Comparison of ENCODE assay signal across 10 cellular contexts in the genomic region with DNA sequence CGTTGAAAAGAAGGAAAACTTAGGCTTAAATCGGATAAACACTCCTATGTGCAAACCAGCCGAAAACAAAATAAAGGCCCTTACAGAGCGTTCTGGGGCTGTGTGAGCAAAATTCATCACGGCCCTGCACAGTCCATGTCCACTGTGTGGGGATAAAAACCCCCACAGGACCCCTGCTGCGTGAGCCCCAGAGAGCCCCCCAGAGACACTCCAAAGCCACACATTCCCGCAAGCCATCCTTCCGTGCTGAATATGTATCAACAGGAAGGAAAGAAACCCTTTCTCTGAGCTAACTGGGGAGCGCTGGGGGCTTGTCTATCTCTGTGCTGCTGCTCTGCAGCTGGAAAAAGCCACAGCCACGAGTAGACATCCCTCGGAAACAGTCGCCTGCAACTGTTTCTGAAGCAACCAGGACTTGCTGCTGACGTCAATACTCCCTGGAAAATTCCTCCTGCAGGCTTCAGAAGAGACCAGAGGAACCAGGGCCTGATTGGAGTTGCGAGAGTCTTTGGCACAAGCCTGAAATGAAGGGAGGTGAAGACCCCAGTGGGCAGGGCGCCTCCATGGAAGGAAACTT.
DNase-seq lines count a peak whose midpoint lies in the region; ATAC-seq lines count a peak whose summit lies in the region.
"Had no signal": no experiment of that assay in that cellular context is flagged by ENCODE, and none has a peak within 500 bp of the region (broad histone marks: within the 10 kb centered on the region; RNA-seq: fewer than 3 reads in every experiment).

No MANE protein-coding gene starts in this region.

- no peaks in the 10 kb centered on the region for H3K27me3 Mint-ChIP-seq in activated naive CD4-positive, alpha-beta T cell treated with anti-CD3 and anti-CD28 coated beads, Interleukin-2, amount 50 U/mL, for 24 hours
- H3K27me3 Mint-ChIP-seq in activated T-helper 17 cell treated with anti-CD3 and anti-CD28 coated beads, Interleukin-2, amount 50 U/mL, for 72 hours: no peaks in the 10 kb centered on the region
- no peaks in the 10 kb centered on the region for H3K27me3 Mint-ChIP-seq in stimulated activated memory B cell treated with anti-CD40 and anti-IgM and Interleukin-4, amounts not matched to agents 10 μg/mL and 1 μg/mL and 100 μg/mL, for 72 hours

- H3K4me1 Mint-ChIP-seq in activated naive CD4-positive, alpha-beta T cell treated with anti-CD3 and anti-CD28 coated beads, Interleukin-2, amount 50 U/mL, for 24 hours: peaks cover 67% of the 10 kb centered on the region
- peaks cover 24% of the 10 kb centered on the region for H3K4me1 Mint-ChIP-seq in activated T-helper 17 cell treated with anti-CD3 and anti-CD28 coated beads, Interleukin-2, amount 50 U/mL, for 72 hours
- H3K4me1 Mint-ChIP-seq in stimulated activated memory B cell treated with anti-CD40 and anti-IgM and Interleukin-4, amounts not matched to agents 10 μg/mL and 1 μg/mL and 100 μg/mL, for 72 hours: peaks cover 11% of the 10 kb centered on the region

- peak overlapping the region; percentile 94 for H3K27ac Mint-ChIP-seq in activated naive CD4-positive, alpha-beta T cell treated with anti-CD3 and anti-CD28 coated beads, Interleukin-2, amount 50 U/mL, for 24 hours
- peak overlapping the region; percentile 81 for H3K27ac Mint-ChIP-seq in activated T-helper 17 cell treated with anti-CD3 and anti-CD28 coated beads, Interleukin-2, amount 50 U/mL, for 72 hours
- H3K27ac Mint-ChIP-seq in stimulated activated memory B cell treated with anti-CD40 and anti-IgM and Interleukin-4, amounts not matched to agents 10 μg/mL and 1 μg/mL and 100 μg/mL, for 72 hours: peak overlapping the region; percentile 53

- peaks cover 28% of the 10 kb centered on the region for H3K36me3 ChIP-seq in iPS-15b (ENCODE audit: control insufficient read depth, insufficient read depth, low read length)

- H3K9me3 ChIP-seq in iPS-15b (ENCODE audit: control insufficient read depth, insufficient read depth, low read length): no peaks in the 10 kb centered on the region

- no peaks in the 10 kb centered on the region for H3K27me3 ChIP-seq in iPS-15b (ENCODE audit: control insufficient read depth, insufficient read depth, low read length)

- no peak for ATAC-seq in activated T-helper 17 cell treated with anti-CD3 and anti-CD28 coated beads, Interleukin-2, amount 50 U/mL, for 72 hours (replicated peaks)
- ATAC-seq in stimulated activated memory B cell treated with anti-CD40 and anti-IgM and Interleukin-4, amounts not matched to agents 10 μg/mL and 1 μg/mL and 100 μg/mL, for 72 hours: no peak
- no peak for ATAC-seq in GM21723 (IDR thresholded peaks at IDR 0.05; ENCODE audit: unreplicated experiment)

- H3K4me3 Mint-ChIP-seq in activated naive CD4-positive, alpha-beta T cell treated with anti-CD3 and anti-CD28 coated beads, Interleukin-2, amount 50 U/mL, for 24 hours: peak overlapping the region; percentile 57
- peak overlapping the region; percentile 51 for H3K4me3 Mint-ChIP-seq in activated T-helper 17 cell treated with anti-CD3 and anti-CD28 coated beads, Interleukin-2, amount 50 U/mL, for 72 hours
- no peak overlapping the region for H3K4me3 Mint-ChIP-seq in stimulated activated memory B cell treated with anti-CD40 and anti-IgM and Interleukin-4, amounts not matched to agents 10 μg/mL and 1 μg/mL and 100 μg/mL, for 72 hours

- H3K36me3 Mint-ChIP-seq in activated naive CD4-positive, alpha-beta T cell treated with anti-CD3 and anti-CD28 coated beads, Interleukin-2, amount 50 U/mL, for 24 hours: peaks cover 13% of the 10 kb centered on the region
- H3K36me3 Mint-ChIP-seq in activated T-helper 17 cell treated with anti-CD3 and anti-CD28 coated beads, Interleukin-2, amount 50 U/mL, for 72 hours (ENCODE audit: low read depth): peaks cover 96% of the 10 kb centered on the region
- H3K36me3 Mint-ChIP-seq in stimulated activated memory B cell treated with anti-CD40 and anti-IgM and Interleukin-4, amounts not matched to agents 10 μg/mL and 1 μg/mL and 100 μg/mL, for 72 hours: peaks cover 70% of the 10 kb centered on the region

- peak overlapping the region; percentile 54 for H3K9ac ChIP-seq in iPS-15b (ENCODE audit: low read depth, low read length)

- no peak overlapping the region for H3K4me3 ChIP-seq in iPS-15b (ENCODE audit: low read depth, low read length)

- no peak for DNase-seq in activated naive CD4-positive, alpha-beta T cell (lab: John Stamatoyannopoulos, UW)
- DNase-seq in NCI-H1417 (lab: John Stamatoyannopoulos, UW) (no peak), SW480 (ENCODE audit: low spot score) (no peak)
- DNase-seq: KG1, NCI-H526 had no signal

- peaks cover 28% of the 10 kb centered on the region for H3K4me1 ChIP-seq in iPS-15b (ENCODE audit: control insufficient read depth, insufficient read depth, low read length)

- no peaks in the 10 kb centered on the region for H3K9me3 Mint-ChIP-seq in activated naive CD4-positive, alpha-beta T cell treated with anti-CD3 and anti-CD28 coated beads, Interleukin-2, amount 50 U/mL, for 24 hours
- H3K9me3 Mint-ChIP-seq in activated T-helper 17 cell treated with anti-CD3 and anti-CD28 coated beads, Interleukin-2, amount 50 U/mL, for 72 hours: no peaks in the 10 kb centered on the region
- no peaks in the 10 kb centered on the region for H3K9me3 Mint-ChIP-seq in stimulated activated memory B cell treated with anti-CD40 and anti-IgM and Interleukin-4, amounts not matched to agents 10 μg/mL and 1 μg/mL and 100 μg/mL, for 72 hours
